Comparison of ENCODE assay signal across 1 cellular context in genomic region chr16:27605500-27606106, GRCh38.
A peak's percentile ranks its signal among the peaks of the same experiment; 100 is the strongest.
TF ChIP-seq lines count a peak whose summit lies in the region.

No MANE protein-coding gene starts in this region.

TF ChIP-seq in K562, 482 proteins besides CTCF, POLR2A, EP300 and RAD21:
- 0 out of 2 replicates have a peak, but pooled peaks have one; percentile 43 for TF ChIP-seq KLF16 (IDR thresholded peaks at IDR 0.05)
- TF ChIP-seq SMC3 (conservative IDR thresholded peaks at IDR 0.05; ENCODE audit: insufficient read depth, low read depth, low read length), result 0 out of 2 replicates have a peak, but pooled peaks have one; percentile 12
- TF ChIP-seq RCOR1 (IDR thresholded peaks at IDR 0.05; ENCODE audit: borderline replicate concordance in 1 of 2, low read depth in 2 of 2, low read length in 2 of 2), result 0 out of 4 replicates have a peak, but pooled peaks of 1 of the 2 experiments have one; percentile 5
- TF ChIP-seq NFE2 (IDR thresholded peaks at IDR 0.05; ENCODE audit: low read depth), result peak; percentile 51
